ENCODE assay signal across 1 cellular context in the genomic region with DNA sequence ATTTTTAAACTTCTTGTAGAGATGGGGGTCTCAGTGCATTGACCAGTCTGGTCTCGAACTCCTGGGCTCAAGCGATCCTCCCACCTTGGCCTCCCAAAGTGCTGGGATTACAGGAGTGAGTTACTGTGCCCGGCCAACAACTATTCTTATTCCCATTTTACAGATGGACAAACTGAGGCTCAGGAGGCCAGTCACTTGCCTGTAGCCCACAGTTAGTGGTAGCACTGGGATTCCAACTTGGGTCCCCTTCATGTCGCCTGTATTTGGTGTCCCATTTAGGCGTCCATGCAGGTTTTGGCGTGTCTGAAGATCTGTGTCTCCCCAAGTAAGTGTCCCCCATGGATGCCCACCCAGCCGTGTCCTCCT.
TF ChIP-seq lines count a peak whose summit lies in the region.

No MANE protein-coding gene starts in this region.

TF ChIP-seq in A549, 52 proteins besides CTCF, POLR2A, EP300 and RAD21 (continued from another document):
- TF ChIP-seq, protein P1, sequence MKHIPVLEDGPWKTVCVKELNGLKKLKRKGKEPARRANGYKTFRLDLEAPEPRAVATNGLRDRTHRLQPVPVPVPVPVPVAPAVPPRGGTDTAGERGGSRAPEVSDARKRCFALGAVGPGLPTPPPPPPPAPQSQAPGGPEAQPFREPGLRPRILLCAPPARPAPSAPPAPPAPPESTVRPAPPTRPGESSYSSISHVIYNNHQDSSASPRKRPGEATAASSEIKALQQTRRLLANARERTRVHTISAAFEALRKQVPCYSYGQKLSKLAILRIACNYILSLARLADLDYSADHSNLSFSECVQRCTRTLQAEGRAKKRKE (CRISPR knock-in tag; IDR thresholded peaks at IDR 0.05; ENCODE audit: low read depth) = no peak
- TF ChIP-seq, protein P2, sequence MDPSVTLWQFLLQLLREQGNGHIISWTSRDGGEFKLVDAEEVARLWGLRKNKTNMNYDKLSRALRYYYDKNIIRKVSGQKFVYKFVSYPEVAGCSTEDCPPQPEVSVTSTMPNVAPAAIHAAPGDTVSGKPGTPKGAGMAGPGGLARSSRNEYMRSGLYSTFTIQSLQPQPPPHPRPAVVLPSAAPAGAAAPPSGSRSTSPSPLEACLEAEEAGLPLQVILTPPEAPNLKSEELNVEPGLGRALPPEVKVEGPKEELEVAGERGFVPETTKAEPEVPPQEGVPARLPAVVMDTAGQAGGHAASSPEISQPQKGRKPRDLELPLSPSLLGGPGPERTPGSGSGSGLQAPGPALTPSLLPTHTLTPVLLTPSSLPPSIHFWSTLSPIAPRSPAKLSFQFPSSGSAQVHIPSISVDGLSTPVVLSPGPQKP (IDR thresholded peaks at IDR 0.05; ENCODE audit: low read depth, low read length) = no peak
- TF ChIP-seq CHD2 (IDR thresholded peaks at IDR 0.05; ENCODE audit: low read length, partially characterized antibody) (no peak), FOSL2 (IDR thresholded peaks at IDR 0.05) (no peak), FOSL2 (CRISPR knock-in tag; IDR thresholded peaks at IDR 0.05) (no peak), FOSB (CRISPR knock-in tag; IDR thresholded peaks at IDR 0.05) (no peak), RCOR1 (IDR thresholded peaks at IDR 0.05; ENCODE audit: low read depth, low read length) (no peak), MAFK (IDR thresholded peaks at IDR 0.05; ENCODE audit: partially characterized antibody) (no peak), EHF (CRISPR knock-in tag; IDR thresholded peaks at IDR 0.05) (no peak), TFCP2L1 (CRISPR knock-in tag; IDR thresholded peaks at IDR 0.05) (no peak), CBX2 (IDR thresholded peaks at IDR 0.05; ENCODE audit: borderline replicate concordance, low read depth) (no peak), MAZ (IDR thresholded peaks at IDR 0.05; ENCODE audit: borderline replicate concordance, low read depth, low read length) (no peak), EHMT2 (IDR thresholded peaks at IDR 0.05; ENCODE audit: low read depth) (no peak), HOXA7 (CRISPR knock-in tag; IDR thresholded peaks at IDR 0.05) (no peak)
- TF ChIP-seq, protein P3, sequence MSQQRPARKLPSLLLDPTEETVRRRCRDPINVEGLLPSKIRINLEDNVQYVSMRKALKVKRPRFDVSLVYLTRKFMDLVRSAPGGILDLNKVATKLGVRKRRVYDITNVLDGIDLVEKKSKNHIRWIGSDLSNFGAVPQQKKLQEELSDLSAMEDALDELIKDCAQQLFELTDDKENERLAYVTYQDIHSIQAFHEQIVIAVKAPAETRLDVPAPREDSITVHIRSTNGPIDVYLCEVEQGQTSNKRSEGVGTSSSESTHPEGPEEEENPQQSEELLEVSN (IDR thresholded peaks at IDR 0.05; ENCODE audit: borderline replicate concordance, low read depth) = no peak
